Comparison of ENCODE assay signal across 1 cellular context in genomic region chr19:10418281-10419199, GRCh38.
A peak's percentile ranks its signal among the peaks of the same experiment; 100 is the strongest.
TF ChIP-seq lines count a peak whose summit lies in the region.

No MANE protein-coding gene starts in this region.

TF ChIP-seq in HEK293, 187 proteins besides CTCF, POLR2A, EP300 and RAD21 (continued from another document):
- TF ChIP-seq ATF2 (tag by site-specific recombination; IDR thresholded peaks at IDR 0.05; ENCODE audit: low read depth) (no peak), ZNF391 (tag by site-specific recombination; IDR thresholded peaks at IDR 0.05; ENCODE audit: borderline replicate concordance, low read depth) (no peak), PRDM10 (tag by site-specific recombination; IDR thresholded peaks at IDR 0.05) (peak; percentile 99), ZBTB48 (tag by site-specific recombination; IDR thresholded peaks at IDR 0.05) (no peak), MYNN (tag by site-specific recombination; IDR thresholded peaks at IDR 0.05; ENCODE audit: borderline replicate concordance) (no peak), ZEB2 (tag by site-specific recombination; IDR thresholded peaks at IDR 0.05) (no peak; the same call in 1 of the 2 replicates), ZNF473 (tag by site-specific recombination; IDR thresholded peaks at IDR 0.05) (no peak), ZIC2 (tag by site-specific recombination; IDR thresholded peaks at IDR 0.05) (peak; percentile 69; the same call in 1 of the 2 replicates), ZNF513 (tag by site-specific recombination; IDR thresholded peaks at IDR 0.05) (no peak), ZNF426 (tag by site-specific recombination; IDR thresholded peaks at IDR 0.05) (no peak), ZNF837 (tag by site-specific recombination; IDR thresholded peaks at IDR 0.05) (no peak), KLF8 (tag by site-specific recombination; IDR thresholded peaks at IDR 0.05) (peak; percentile 11; the same call in 1 of the 2 replicates), EGR2 (tag by site-specific recombination; IDR thresholded peaks at IDR 0.05; ENCODE audit: low read depth) (peak; percentile 87), ZNF501 (tag by site-specific recombination; IDR thresholded peaks at IDR 0.05) (0 out of 2 replicates have a peak, but pooled peaks have one; percentile 14), KLF1 (tag by site-specific recombination; IDR thresholded peaks at IDR 0.05) (peak; percentile 50; the same call in 1 of the 2 replicates), BCL6B (tag by site-specific recombination; IDR thresholded peaks at IDR 0.05) (no peak), ZNF423 (tag by site-specific recombination; IDR thresholded peaks at IDR 0.05) (no peak), INSM2 (tag by site-specific recombination; IDR thresholded peaks at IDR 0.05) (no peak), ZNF394 (tag by site-specific recombination; IDR thresholded peaks at IDR 0.05; ENCODE audit: borderline replicate concordance) (no peak), ZNF169 (tag by site-specific recombination; IDR thresholded peaks at IDR 0.05) (no peak), ZNF132 (tag by site-specific recombination; IDR thresholded peaks at IDR 0.05; ENCODE audit: borderline replicate concordance) (no peak), ZBTB7A (tag by site-specific recombination; IDR thresholded peaks at IDR 0.05; ENCODE audit: low read depth) (0 out of 2 replicates have a peak, but pooled peaks have one; percentile 26), GLIS1 (tag by site-specific recombination; IDR thresholded peaks at IDR 0.05) (peak; percentile 94), GFI1B (tag by site-specific recombination; IDR thresholded peaks at IDR 0.05) (no peak), PATZ1 (tag by site-specific recombination; IDR thresholded peaks at IDR 0.05) (peak; percentile 40), ZBTB8A (tag by site-specific recombination; IDR thresholded peaks at IDR 0.05) (no peak), ZFP41 (tag by site-specific recombination; IDR thresholded peaks at IDR 0.05; ENCODE audit: borderline replicate concordance) (no peak), KLF17 (tag by site-specific recombination; IDR thresholded peaks at IDR 0.05) (peak; percentile 51), ZBTB17 (tag by site-specific recombination; IDR thresholded peaks at IDR 0.05) (peak; percentile 70; the same call in 1 of the 2 replicates), MEIS1 (CRISPR knock-in tag; IDR thresholded peaks at IDR 0.05; ENCODE audit: borderline replicate concordance) (no peak), ZNF350 (tag by site-specific recombination; IDR thresholded peaks at IDR 0.05) (no peak), SCRT1 (tag by site-specific recombination; IDR thresholded peaks at IDR 0.05; ENCODE audit: borderline replicate concordance) (no peak), ZNF791 (tag by site-specific recombination; IDR thresholded peaks at IDR 0.05) (no peak), SP7 (tag by site-specific recombination; IDR thresholded peaks at IDR 0.05) (peak; percentile 98), ZFHX2 (tag by site-specific recombination; conservative IDR thresholded peaks at IDR 0.05) (peak; percentile 89), ZNF366 (tag by site-specific recombination; conservative IDR thresholded peaks at IDR 0.05) (peak; percentile 47; the same call in 1 of the 2 replicates), ZNF398 (tag by site-specific recombination; IDR thresholded peaks at IDR 0.05) (peak; percentile 35; the same call in 1 of the 2 replicates), ZNF18 (tag by site-specific recombination; IDR thresholded peaks at IDR 0.05) (0 out of 2 replicates have a peak, but pooled peaks have one; percentile 37), ZNF624 (tag by site-specific recombination; IDR thresholded peaks at IDR 0.05) (no peak), ZNF114 (tag by site-specific recombination; IDR thresholded peaks at IDR 0.05) (no peak), ZNF610 (tag by site-specific recombination; IDR thresholded peaks at IDR 0.05; ENCODE audit: borderline replicate concordance) (no peak), KLF9 (tag by site-specific recombination; IDR thresholded peaks at IDR 0.05; ENCODE audit: low read depth) (peak; percentile 33; the same call in 1 of the 2 replicates)
